Comparison of ENCODE assay signal across 23 cellular contexts in the genomic region with DNA sequence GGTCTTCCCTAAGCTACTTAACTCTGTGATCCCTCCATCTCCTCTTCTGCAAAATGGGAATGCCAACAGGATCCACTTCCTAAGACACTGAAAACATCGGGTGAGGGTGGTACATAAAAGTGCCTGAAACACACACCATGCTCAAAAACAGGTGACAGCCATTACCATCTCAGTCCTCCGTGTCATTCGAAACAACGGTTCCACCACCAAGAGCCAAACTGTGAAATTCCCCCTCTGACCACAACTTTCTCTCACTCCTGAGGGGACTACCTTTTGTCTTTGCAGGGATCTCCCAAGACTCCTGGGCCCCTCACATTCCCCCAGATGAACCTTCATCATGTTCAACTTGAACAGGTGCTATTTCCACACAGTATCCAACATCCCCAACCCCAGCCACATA. TPM values are rescaled to one million over a fixed set of nuclear protein-coding genes. Genes with fewer than 3 reads are reported as not detected.
"Had no signal": no experiment of that assay in that cellular context is flagged by ENCODE, and none has a peak within 500 bp of the region (broad histone marks: within the 10 kb centered on the region; RNA-seq: fewer than 3 reads in every experiment).

No MANE protein-coding gene starts in this region.

- H3K27ac ChIP-seq: adrenal gland, Peyer's patch had no signal

- H3K27ac Mint-ChIP-seq: activated CD8-positive, alpha-beta T cell treated with anti-CD3 and anti-CD28 coated beads, Interleukin-2, amount 10 ng/mL, durations not matched to agents 7 days and 5 days; activated naive CD8-positive, alpha-beta T cell treated with anti-CD3 and anti-CD28 coated beads, Interleukin-2, amount 10 ng/mL, durations not matched to agents 7 days and 5 days; T-helper 1 cell treated with Interleukin-12 subunit alpha and Interleukin-12 subunit beta and Interleukin-4 antibody, amounts not matched to agents 30 μg/mL and 1 μg/mL, for 36 hours; WTC11 had no signal

- H3K4me1 ChIP-seq: adrenal gland, Peyer's patch had no signal

- H3K4me3 ChIP-seq: adrenal gland, Peyer's patch had no signal

- H3K9me3 Mint-ChIP-seq: activated naive CD8-positive, alpha-beta T cell treated with anti-CD3 and anti-CD28 coated beads, Interleukin-2, amount 10 ng/mL, durations not matched to agents 7 days and 5 days; T-helper 1 cell treated with Interleukin-12 subunit alpha and Interleukin-12 subunit beta and Interleukin-4 antibody, amounts not matched to agents 30 μg/mL and 1 μg/mL, for 36 hours had no signal

- H3K36me3 Mint-ChIP-seq: activated naive CD8-positive, alpha-beta T cell treated with anti-CD3 and anti-CD28 coated beads, Interleukin-2, amount 10 ng/mL, durations not matched to agents 7 days and 5 days had no signal

- H3K27me3 ChIP-seq: adrenal gland, Peyer's patch had no signal

- H3K9me3 ChIP-seq: adrenal gland, Peyer's patch had no signal

- H3K4me1 Mint-ChIP-seq: WTC11 had no signal

- H3K36me3 ChIP-seq: adrenal gland, Peyer's patch had no signal

- ATAC-seq: activated CD8-positive, alpha-beta T cell treated with anti-CD3 and anti-CD28 coated beads, Interleukin-2, amount 10 ng/mL, durations not matched to agents 7 days and 5 days; WTC11 had no signal

- DNase-seq: activated CD4-positive, alpha-beta T cell treated with anti-CD3 and anti-CD28 coated beads for 48 hours; activated CD4-positive, alpha-beta T cell treated with anti-CD3 and anti-CD28 coated beads, Interleukin-2, amount 50 U/mL, for 4 hours; activated CD4-positive, CD25-positive, alpha-beta regulatory T cell treated with anti-CD3 and anti-CD28 coated beads, Interleukin-2, amount 50 U/mL, for 72 hours; activated CD8-positive, alpha-beta memory T cell treated with anti-CD3 and anti-CD28 coated beads, Interleukin-2, amount 50 U/mL, for 48 hours; activated CD8-positive, alpha-beta T cell treated with anti-CD3 and anti-CD28 coated beads, Interleukin-2, amount 10 ng/mL, durations not matched to agents 7 days and 5 days; activated naive CD4-positive, alpha-beta T cell treated with anti-CD3 and anti-CD28 coated beads, Interleukin-2, amount 50 U/mL, for 16 hours; activated naive CD8-positive, alpha-beta T cell treated with anti-CD3 and anti-CD28 coated beads, Interleukin-2, amount 10 ng/mL, durations not matched to agents 7 days and 5 days; activated T-cell treated with anti-CD3 and anti-CD28 coated beads, Interleukin-2, amount 50 U/mL, for 1 hour; adrenal gland; anterior cingulate cortex; cerebellar nuclear complex; NCI-H1105; NCI-H1436; NCI-H1694 treated with DMSO at 0.1 percent for 48 hours; NCI-H2081; NCI-H510A treated with DMSO at 0.1 percent for 48 hours; NCI-H69; NK-92 treated with Interleukin-12 subunit alpha and Interleukin-12 subunit beta, amount 100 ng/mL, for 24 hours; Peyer's patch; SHP77 had no signal

- H3K4me3 Mint-ChIP-seq: activated CD8-positive, alpha-beta T cell treated with anti-CD3 and anti-CD28 coated beads, Interleukin-2, amount 10 ng/mL, durations not matched to agents 7 days and 5 days; activated naive CD8-positive, alpha-beta T cell treated with anti-CD3 and anti-CD28 coated beads, Interleukin-2, amount 10 ng/mL, durations not matched to agents 7 days and 5 days; T-helper 1 cell treated with Interleukin-12 subunit alpha and Interleukin-12 subunit beta and Interleukin-4 antibody, amounts not matched to agents 30 μg/mL and 1 μg/mL, for 36 hours; WTC11 had no signal

RNA-seq across cellular contexts. Expression of gene TVP23A, which starts 38.0 kb away (rescaled TPM):
- total RNA-seq: activated CD8-positive, alpha-beta T cell treated with anti-CD3 and anti-CD28 coated beads, Interleukin-2, amount 10 ng/mL, durations not matched to agents 7 days and 5 days; activated naive CD8-positive, alpha-beta T cell treated with anti-CD3 and anti-CD28 coated beads, Interleukin-2, amount 10 ng/mL, durations not matched to agents 7 days and 5 days; MCF 10A had no signal
